ENCODE assay signal across 18 cellular contexts in genomic region chr13:113926951-113927660, GRCh38. TPM values are rescaled to one million over a fixed set of nuclear protein-coding genes. Genes with fewer than 3 reads are reported as not detected.
A peak's percentile ranks its signal among the peaks of the same experiment; 100 is the strongest.
DNase-seq lines count a peak whose midpoint lies in the region; ATAC-seq and TF ChIP-seq lines count a peak whose summit lies in the region.
"Had no signal": no experiment of that assay in that cellular context is flagged by ENCODE, and none has a peak within 500 bp of the region (broad histone marks: within the 10 kb centered on the region; RNA-seq: fewer than 3 reads in every experiment).

No MANE protein-coding gene starts in this region.

- peak overlapping the region; percentile 80 for H2BK120ac ChIP-seq in mesenchymal stem cell (ENCODE audit: low read depth, low read length)

- no peak for TF ChIP-seq POLR2A in adrenal gland (IDR thresholded peaks at IDR 0.05)

- no peak overlapping the region for H2AFZ ChIP-seq in mesenchymal stem cell (ENCODE audit: low read depth, low read length)

- H3K27ac ChIP-seq in adrenal gland = peak overlapping the region in 1 of 5 donors; percentile 1
- no peak overlapping the region for H3K27ac ChIP-seq in mesenchymal stem cell (ENCODE audit: low read length, poor library complexity, severe bottlenecking)
- H3K27ac ChIP-seq in tibial artery = peak overlapping the region; percentile 5 to 83
- H3K27ac ChIP-seq in SJCRH30 = no peak overlapping the region

- no peak for ATAC-seq in HG03432 (IDR thresholded peaks at IDR 0.05; ENCODE audit: unreplicated experiment)
- ATAC-seq: K562; stimulated activated effector memory CD8-positive, alpha-beta T cell treated with anti-CD3 and anti-CD28 coated beads, Interleukin-12 subunit alpha, Interleukin-12 subunit beta, amount 100 ng/mL, for 72 hours; T-helper 17 cell had no signal

- TF ChIP-seq CTCF in adrenal gland (IDR thresholded peaks at IDR 0.05) = no peak
- TF ChIP-seq CTCF in tibial artery (IDR thresholded peaks at IDR 0.05) = no peak

- H3K9me3 ChIP-seq in adrenal gland (replicated peaks in 1 of 3) (no peaks in the 10 kb centered on the region), mesenchymal stem cell (ENCODE audit: control insufficient read depth, low read length) (peaks cover 11% of the 10 kb centered on the region), tibial artery (peaks cover 0 to 5% (median 0%) of the 10 kb centered on the region in 3 donors), SJCRH30 (replicated peaks) (no peaks in the 10 kb centered on the region)

- H2BK15ac ChIP-seq in mesenchymal stem cell (ENCODE audit: low read depth, poor library complexity, severe bottlenecking) = no peak overlapping the region

- peak overlapping the region; percentile 25 for H4K8ac ChIP-seq in mesenchymal stem cell (ENCODE audit: low read length)

- peak overlapping the region; percentile 77 to 96 for H3K4ac ChIP-seq in mesenchymal stem cell (ENCODE audit: low read depth in 1 of 2, low read length in 2 of 2)

- no peak overlapping the region for H2AK5ac ChIP-seq in mesenchymal stem cell (ENCODE audit: low read length, severe bottlenecking)

- H3K79me1 ChIP-seq in mesenchymal stem cell (replicated peaks; ENCODE audit: low read length, poor library complexity, severe bottlenecking) = no peaks in the 10 kb centered on the region

- peak overlapping the region; percentile 68 to 96 for H3K18ac ChIP-seq in mesenchymal stem cell (ENCODE audit: low read depth in 1 of 2, low read length in 2 of 2)

- H3K36me3 ChIP-seq in adrenal gland (replicated peaks in 1 of 2) (no peaks in the 10 kb centered on the region), mesenchymal stem cell (ENCODE audit: control insufficient read depth in 1 of 2, insufficient read depth in 2 of 2, low read depth in 1 of 2, low read length in 2 of 2) (no peaks in the 10 kb centered on the region), tibial artery (no peaks in the 10 kb centered on the region), SJCRH30 (no peaks in the 10 kb centered on the region)

- peak; percentile 4 for DNase-seq in activated CD4-positive, alpha-beta T cell treated with anti-CD3 and anti-CD28 coated beads for 1 hour
- DNase-seq in activated CD4-positive, alpha-beta T cell treated with anti-CD3 and anti-CD28 coated beads, Interleukin-2, amount 50 U/mL, for 48 hours = no peak
- peak in 4 of 7 donors; percentile 3 to 31 (median 6) for DNase-seq in adrenal gland
- DNase-seq in mesenchymal stem cell = no peak
- peak; percentile 20 to 68 for DNase-seq in tibial artery
- DNase-seq in amniotic stem cell (lab: John Stamatoyannopoulos, UW) = no peak
- DNase-seq in SJCRH30 = no peak
- DNase-seq: activated CD4-positive, alpha-beta T cell treated with anti-CD3 and anti-CD28 coated beads, Interleukin-2, amount 10 ng/mL, durations not matched to agents 7 days and 5 days; COR-L47; effector memory CD4-positive, alpha-beta T cell; NCI-H1436; NCI-H524 treated with DMSO at 0.1 percent for 48 hours; stimulated activated CD4-positive, alpha-beta T cell treated with anti-CD3 and anti-CD28 coated beads, Interleukin-4, amount 100 ng/mL, for 4 hours; T-helper 17 cell had no signal

- H3K23ac ChIP-seq in mesenchymal stem cell (ENCODE audit: low read length in 2 of 2) = no peak overlapping the region

- no peak overlapping the region for H2BK5ac ChIP-seq in mesenchymal stem cell (ENCODE audit: low read depth, low read length, poor library complexity, severe bottlenecking)

- H3K27me3 ChIP-seq in adrenal gland (no peaks in the 10 kb centered on the region), mesenchymal stem cell (ENCODE audit: control insufficient read depth in 1 of 2, insufficient read depth in 1 of 2, low read length in 2 of 2) (peaks cover 0 to 2% of the 10 kb centered on the region in 2 experiments), tibial artery (no peaks in the 10 kb centered on the region), SJCRH30 (no peaks in the 10 kb centered on the region)

- peak overlapping the region; percentile 73 to 88 for H2BK12ac ChIP-seq in mesenchymal stem cell (ENCODE audit: low read length in 2 of 2)

- intact Hi-C loops in adrenal gland (cut with DNase I) = no loop called here
- intact Hi-C loops in tibial artery (cut with DNase I; ENCODE audit: low total_unique reads) = no loop called here

- H3K14ac ChIP-seq in mesenchymal stem cell (ENCODE audit: low read length in 2 of 2) = peak overlapping the region in 1 of 2 experiments; percentile 53

- H3K4me3 ChIP-seq in adrenal gland (no peak overlapping the region), mesenchymal stem cell (ENCODE audit: insufficient read depth in 1 of 2, low read depth in 1 of 2, low read length in 2 of 2) (peak overlapping the region in 1 of 2 experiments; percentile 36), tibial artery (no peak overlapping the region), SJCRH30 (no peak overlapping the region)
- H3K4me3 ChIP-seq: K562 had no signal

- H4K91ac ChIP-seq in mesenchymal stem cell (ENCODE audit: low read length) = peak overlapping the region; percentile 31

- peak overlapping the region; percentile 66 for H3K9ac ChIP-seq in mesenchymal stem cell (ENCODE audit: low read length)

- H3K4me1 ChIP-seq in adrenal gland (replicated peaks in 1 of 2) (peaks cover 0 to 4% of the 10 kb centered on the region in 2 donors), mesenchymal stem cell (ENCODE audit: control insufficient read depth, insufficient read depth, low read depth, low read length) (peaks cover 3% of the 10 kb centered on the region), tibial artery (peaks cover 3 to 38% (median 32%) of the 10 kb centered on the region in 4 donors), SJCRH30 (no peaks in the 10 kb centered on the region)

- WGBS in adrenal gland, 4 donors = 81 to 83% (median 82%) methylated on average over 12 of the region's 12 CpGs
- 90% methylated on average over 12 of the region's 12 CpGs for WGBS in mesenchymal stem cell

- no peak overlapping the region for H3K4me2 ChIP-seq in mesenchymal stem cell (ENCODE audit: low read length, poor library complexity, severe bottlenecking)

RNA-seq across cellular contexts. Expression of gene C13orf46, which starts 46.8 kb away (rescaled TPM):
- total RNA-seq in adrenal gland = under 1 TPM in 5 of 8 donors, not detected in 3; 0.09 to 0.57 (median 0.21) TPM
- polyA plus RNA-seq in adrenal gland = under 1 TPM; 0.15 to 0.88 (median 0.17) TPM
- 0.43 TPM for polyA plus RNA-seq in mesenchymal stem cell (2013, experiment 1 of 2)
- 0.45 TPM for polyA plus RNA-seq in mesenchymal stem cell (2013, experiment 2 of 2)
- 0.04 TPM in 1 of 2 replicates, not detected in the other for total RNA-seq in SJCRH30 (2014; rRNA removed; shearing (Covaris generic))
- total RNA-seq: G401 had no signal

Comparison
In these comparisons a context has a peak if more than half of its experiments do, and no peak if none do; other contexts are left out.
1. DNase-seq: peak in activated CD4-positive, alpha-beta T cell treated with anti-CD3 and anti-CD28 coated beads for 1 hour (single experiment), adrenal gland (4 of 7) and tibial artery (2 of 2); none in activated CD4-positive, alpha-beta T cell treated with anti-CD3 and anti-CD28 coated beads, Interleukin-2, amount 50 U/mL, for 48 hours (0 of 2), mesenchymal stem cell (single experiment), amniotic stem cell (single experiment) and SJCRH30 (0 of 2).
2. H3K27ac ChIP-seq: peak in tibial artery (2 of 2); none in mesenchymal stem cell (single experiment) and SJCRH30 (single experiment).